Comparison of ENCODE assay signal across 8 cellular contexts in the genomic region with DNA sequence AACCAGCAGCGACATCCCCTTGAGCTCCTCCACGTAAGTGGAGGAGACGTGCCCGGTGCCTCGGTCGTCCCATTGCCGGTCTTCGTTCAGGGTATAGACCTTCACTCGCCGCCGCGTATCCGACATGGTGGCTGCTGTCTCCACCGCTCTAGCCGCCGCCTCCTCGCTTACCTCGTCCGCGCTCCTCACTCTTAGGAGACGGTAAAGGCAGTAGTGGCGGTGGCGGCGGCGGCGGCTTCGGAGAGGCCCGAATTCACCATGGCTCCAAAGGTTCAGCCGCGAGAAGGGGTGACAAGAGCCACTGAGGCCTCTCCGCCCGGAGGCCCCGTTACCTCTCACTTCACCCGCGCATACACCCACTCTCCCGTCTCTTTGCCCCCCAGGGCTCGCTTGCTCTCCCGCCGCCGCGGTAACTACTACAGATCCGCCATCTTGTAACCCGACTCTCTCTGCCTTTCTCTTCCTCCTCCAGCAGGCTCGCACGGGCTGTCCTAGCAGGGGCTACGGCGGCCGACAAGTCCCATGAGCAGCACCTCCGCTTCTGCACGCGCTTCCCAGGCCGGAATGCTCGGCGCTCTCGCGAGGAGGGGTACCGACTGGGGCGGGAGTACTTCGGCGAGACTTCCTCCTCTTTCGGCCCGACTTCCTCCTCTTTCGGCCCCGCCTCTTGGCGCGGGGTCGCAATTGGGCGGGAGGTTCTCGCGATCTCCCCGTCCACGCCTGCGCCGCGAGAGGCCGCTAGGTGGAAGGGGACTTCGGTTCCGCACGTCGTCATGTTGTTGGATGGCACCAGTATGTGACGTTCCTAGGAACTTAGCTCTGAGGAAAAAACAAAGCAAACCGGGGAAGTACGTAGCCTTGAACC. TPM values are rescaled to one million over a fixed set of nuclear protein-coding genes. Genes with fewer than 3 reads are reported as not detected.
DNase-seq lines count a peak whose midpoint lies in the region; ATAC-seq and TF ChIP-seq lines count a peak whose summit lies in the region.

A gene (minus strand): TSS at position 463 of the 865 bp plus-strand sequence. CDS start 337 bp downstream, at position 126.

- TF ChIP-seq CTCF in GM13977 (IDR thresholded peaks at IDR 0.05; ENCODE audit: extremely low read depth, insufficient read depth, missing control alignments) = peak; percentile 20
- peak in 1 of 2 donors; percentile 40 for TF ChIP-seq CTCF in right atrium auricular region (IDR thresholded peaks at IDR 0.05)
- peak; percentile 46 for TF ChIP-seq CTCF in psoas muscle (IDR thresholded peaks at IDR 0.05)
- peak; percentile 31 to 85 (median 63) for TF ChIP-seq CTCF in uterus (IDR thresholded peaks at IDR 0.05)

- intact Hi-C loops in T-helper 1 cell treated with Interleukin-12 subunit alpha and Interleukin-12 subunit beta and Interleukin-4 antibody, amounts not matched to agents 30 ng/mL and 1 ng/mL, for 36 hours (cut with micrococcal nuclease) = loop anchor here (1.0 to 2.0 kb wide), 16 partner anchors 26 to 1851 kb away; a partner anchor contains a TSS
- intact Hi-C loops in psoas muscle (cut with DNase I) = loop anchor here in 1 of 2 donors (1.0 kb wide), 1 partner anchor 198 kb away; a partner anchor contains a TSS
- intact Hi-C loops in uterus (cut with DNase I; ENCODE audit: low total_unique reads) = no loop called here

- peak within 1 kb of the TSS; percentile 98 for H3K27ac ChIP-seq in angular gyrus (ENCODE audit: low read depth, low read length)
- H3K27ac ChIP-seq in right atrium auricular region = peak within 1 kb of the TSS; percentile 92 to 97
- peak within 1 kb of the TSS; percentile 99 for H3K27ac ChIP-seq in psoas muscle
- H3K27ac ChIP-seq in uterus = peak within 1 kb of the TSS; percentile 92 to 98

- H3K4me1 ChIP-seq in right atrium auricular region (peaks cover 0 to 44% of the 10 kb centered on the region in 2 donors), psoas muscle (peaks cover 42% of the 10 kb centered on the region), uterus (peaks cover 4 to 7% of the 10 kb centered on the region in 2 donors)

- H3K36me3 ChIP-seq in right atrium auricular region (peaks cover 1% of the 10 kb centered on the region), psoas muscle (ENCODE audit: insufficient read depth in 1 of 2, low read depth in 1 of 2) (peaks cover 0 to 38% of the 10 kb centered on the region in 2 donors), uterus (no peaks in the 10 kb centered on the region)

- DNase-seq in GM13977 (ENCODE audit: low spot score) = peak; percentile 93
- DNase-seq in NCI-H146 treated with DMSO at 0.1 percent for 48 hours (lab: John Stamatoyannopoulos, UW; ENCODE audit: unreplicated experiment) = peak; percentile 96
- DNase-seq in right atrium auricular region (ENCODE audit: low spot score) = peak; percentile 98
- DNase-seq in psoas muscle = peak; percentile 100
- peak; percentile 99 to 100 for DNase-seq in uterus

- ATAC-seq in HG02884 (IDR thresholded peaks at IDR 0.05; ENCODE audit: unreplicated experiment) (peak; percentile 82), psoas muscle (peak; percentile 92 to 97 (median 96))

- no peaks in the 10 kb centered on the region for H3K27me3 ChIP-seq in right atrium auricular region
- H3K27me3 ChIP-seq in psoas muscle (ENCODE audit: insufficient read depth in 3 of 3, low read length in 2 of 3) = no peaks in the 10 kb centered on the region
- H3K27me3 ChIP-seq in uterus = no peaks in the 10 kb centered on the region

- H3K9me3 ChIP-seq in right atrium auricular region (no peaks in the 10 kb centered on the region), psoas muscle (no peaks in the 10 kb centered on the region), uterus (no peaks in the 10 kb centered on the region)

- in situ Hi-C loops in GM13977 (cut with MboI; ENCODE audit: low pct_unique_long_range_greater_than_20kb, low sequenced_read_pairs, unreplicated experiment) = no loop called here

- H3K4me3 ChIP-seq in right atrium auricular region (peak within 1 kb of the TSS; percentile 94 to 98), psoas muscle (peak within 1 kb of the TSS; percentile 95), uterus (peak within 1 kb of the TSS; percentile 87 to 99)

- WGBS in psoas muscle, 3 donors = 0 to 1% (median 0%) methylated on average over 79 to 83 of the region's 83 CpGs

- TF ChIP-seq POLR2A in uterus (IDR thresholded peaks at IDR 0.05) = peak; percentile 91 to 94

RNA-seq across cellular contexts. Expression of the gene that starts here (rescaled TPM):
- total RNA-seq in T-helper 1 cell treated with Interleukin-12 subunit alpha and Interleukin-12 subunit beta and Interleukin-4 antibody, amounts not matched to agents 30 ng/mL and 1 ng/mL, for 36 hours = 81.0 and 90.7 TPM in 2 replicates
- total RNA-seq in right atrium auricular region = 10 to 100 TPM; 22.8 to 23.4 TPM
- 10 to 100 TPM; 21.0 to 32.8 (median 24.1) TPM for total RNA-seq in psoas muscle
- polyA plus RNA-seq in psoas muscle = 10 to 100 TPM; 11.8 to 20.3 (median 14.4) TPM
- total RNA-seq in uterus = 100 to 1,000 TPM in 1 of 4 donors, 10 to 100 TPM in 3; 29.2 to 117 (median 54.2) TPM

Comparison
In these comparisons a context has a peak if more than half of its experiments do, and no peak if none do; other contexts are left out.
1. Peak in every context shown above with its lines: DNase-seq, ATAC-seq, H3K4me3 ChIP-seq and H3K27ac ChIP-seq.